10 cellular contexts compared by ENCODE assay signal in genomic region chr6:169252805-169253189, GRCh38. TPM values are rescaled to one million over a fixed set of nuclear protein-coding genes. Genes with fewer than 3 reads are reported as not detected.
DNase-seq lines count a peak whose midpoint lies in the region; ATAC-seq, FAIRE-seq and TF ChIP-seq lines count a peak whose summit lies in the region.
"Had no signal": no experiment of that assay in that cellular context is flagged by ENCODE, and none has a peak within 500 bp of the region (broad histone marks: within the 10 kb centered on the region; RNA-seq: fewer than 3 reads in every experiment).

No MANE protein-coding gene starts in this region.

- peaks cover 9% of the 10 kb centered on the region for H3K4me1 ChIP-seq in foreskin keratinocyte
- peaks cover 9% of the 10 kb centered on the region for H3K4me1 ChIP-seq in ovary (ENCODE audit: insufficient read depth)
- H3K4me1 ChIP-seq in mucosa of descending colon (ENCODE audit: low read depth): no peaks in the 10 kb centered on the region

- H3K4me3 ChIP-seq in ovary (peak overlapping the region; percentile 47), mucosa of descending colon (no peak overlapping the region)

- no peak for TF ChIP-seq EP300 in ovary (IDR thresholded peaks at IDR 0.05)

- no peaks in the 10 kb centered on the region for H3K36me3 ChIP-seq in ovary
- H3K36me3 ChIP-seq in mucosa of descending colon (ENCODE audit: low read depth): no peaks in the 10 kb centered on the region

- 3 to 8% (median 7%) methylated on average over 6 of the region's 6 CpGs for WGBS in ovary, 3 donors

- no peak for FAIRE-seq in RCC 7860 (lab: Jason Lieb, UNC)

- intact Hi-C loops in ovary (cut with DNase I): loop anchor here in 1 of 4 donors (10.0 kb wide), 1 partner anchor 172 kb away; no protein-coding TSS in a partner anchor
- intact Hi-C loops in mucosa of descending colon (cut with DNase I, micrococcal nuclease): no loop called here

- no peak for TF ChIP-seq POLR2A in ovary (IDR thresholded peaks at IDR 0.05)

- no peak for ATAC-seq in foreskin keratinocyte
- ATAC-seq in mucosa of descending colon: no peak
- ATAC-seq in HG03108 (IDR thresholded peaks at IDR 0.05; ENCODE audit: unreplicated experiment): no peak
- ATAC-seq: stimulated activated naive B cell treated with anti-CD40 and anti-IgM and Interleukin-4, amounts not matched to agents 10 μg/mL and 1 μg/mL and 100 μg/mL, for 72 hours had no signal

- H3K27ac ChIP-seq in foreskin keratinocyte: peak overlapping the region; percentile 77
- H3K27ac ChIP-seq in ovary: peak overlapping the region in 1 of 2 donors; percentile 59

- no peak for TF ChIP-seq CTCF in foreskin keratinocyte (conservative IDR thresholded peaks at IDR 0.05)
- no peak for TF ChIP-seq CTCF in ovary (IDR thresholded peaks at IDR 0.05)
- TF ChIP-seq CTCF in mucosa of descending colon (IDR thresholded peaks at IDR 0.05): no peak

- H3K27me3 ChIP-seq in foreskin keratinocyte: no peaks in the 10 kb centered on the region
- no peaks in the 10 kb centered on the region for H3K27me3 ChIP-seq in ovary

- peak; percentile 32 for DNase-seq in COR-L47 (lab: John Stamatoyannopoulos, UW)
- DNase-seq in NCI-H345 (lab: John Stamatoyannopoulos, UW): peak; percentile 81
- DNase-seq in foreskin keratinocyte: no peak
- DNase-seq in ovary: peak in 2 of 5 donors; percentile 44 to 52
- DNase-seq in RCC 7860 (ENCODE audit: low spot score): no peak
- no peak for DNase-seq in mucosa of descending colon
- no peak for DNase-seq in AML-193 (lab: John Stamatoyannopoulos, UW)
- DNase-seq: activated effector memory CD4-positive, alpha-beta T cell treated with anti-CD3 and anti-CD28 coated beads, Interleukin-2, amount 50 U/mL, for 16 hours; stimulated activated naive B cell treated with anti-CD40 and anti-IgM and Interleukin-4, amounts not matched to agents 10 μg/mL and 1 μg/mL and 100 μg/mL, for 72 hours had no signal

- H3K9me3 ChIP-seq in ovary (no peaks in the 10 kb centered on the region), mucosa of descending colon (no peaks in the 10 kb centered on the region)

RNA-seq across cellular contexts. Expression of gene THBS2, which starts 0.8 kb away (rescaled TPM):
- 345 and 346 TPM in 2 replicates for total RNA-seq in foreskin keratinocyte
- 85.3 and 98.3 TPM in 2 replicates for polyA plus RNA-seq in foreskin keratinocyte
- total RNA-seq in ovary: 100 to 1,000 TPM in 1 of 7 donors, 10 to 100 TPM in 6; 38.0 to 151 (median 72.8) TPM
- 10 to 100 TPM; 26.5 to 65.3 TPM for polyA plus RNA-seq in ovary
- total RNA-seq in mucosa of descending colon: 10 to 100 TPM in 1 of 3 donors, 1 to 10 TPM in 2; 3.7 to 39.1 (median 4.0) TPM

Comparison
In these comparisons a context has a peak if more than half of its experiments do, and no peak if none do; other contexts are left out.
1. DNase-seq: peak in COR-L47 (single experiment) and NCI-H345 (single experiment); none in foreskin keratinocyte (0 of 2), RCC 7860 (single experiment), mucosa of descending colon (0 of 3) and AML-193 (0 of 2).